8 cellular contexts compared by ENCODE assay signal in genomic region chr10:96374985-96375830, GRCh38.
DNase-seq lines count a peak whose midpoint lies in the region; ATAC-seq lines count a peak whose summit lies in the region.

No MANE protein-coding gene starts in this region.

- ATAC-seq in GM18858 (IDR thresholded peaks at IDR 0.05; ENCODE audit: unreplicated experiment) (peak; percentile 57), HG03135 (IDR thresholded peaks at IDR 0.05; ENCODE audit: unreplicated experiment) (peak; percentile 79)

- in situ Hi-C loops in ACHN (cut with HindIII; ENCODE audit: low pct_ligation_motif_present, low pct_unique_long_range_greater_than_20kb, low sequenced_read_pairs), result no loop called here

- peak overlapping the region; percentile 84 for H3K27ac ChIP-seq in cingulate gyrus (ENCODE audit: low read depth, low read length)

- DNase-seq in ACHN, result peak; percentile 93
- DNase-seq in NCI-H345 (lab: John Stamatoyannopoulos, UW), result peak; percentile 84
- DNase-seq in activated CD4-positive, alpha-beta T cell treated with anti-CD3 and anti-CD28 coated beads for 24 hours (ENCODE audit: low read depth in 2 of 2), result peak; percentile 63 to 69
- DNase-seq in kidney tubule cell (ENCODE audit: low spot score), result peak; percentile 91
- DNase-seq in stimulated activated CD4-positive, alpha-beta T cell treated with anti-CD3 and anti-CD28 coated beads, Interleukin-1b, Interleukin-23, amount 100 ng/mL, for 4 hours (ENCODE audit: low read depth in 2 of 2), result peak; percentile 54

Comparison
In these comparisons a context has a peak if more than half of its experiments do, and no peak if none do; other contexts are left out.
1. Peak in every context shown above with its lines: DNase-seq, ATAC-seq and H3K27ac ChIP-seq.